ENCODE assay signal across 17 cellular contexts in genomic region chr5:40260351-40260750, GRCh38.
DNase-seq lines count a peak whose midpoint lies in the region; ATAC-seq and TF ChIP-seq lines count a peak whose summit lies in the region.
"Had no signal": no experiment of that assay in that cellular context is flagged by ENCODE, and none has a peak within 500 bp of the region (broad histone marks: within the 10 kb centered on the region; RNA-seq: fewer than 3 reads in every experiment).

No MANE protein-coding gene starts in this region.

- no peak overlapping the region for H3K27ac Mint-ChIP-seq in Calu3 (ENCODE audit: unreplicated experiment)
- H3K27ac Mint-ChIP-seq: CD14-positive monocyte, GM23338, IgD-negative memory B cell had no signal

- CTCF ChIA-PET in Calu3 (lab: Charles Lee): no interaction called here

- no peaks in the 10 kb centered on the region for H3K9me3 ChIP-seq in osteoblast (ENCODE audit: low read depth, low read length)

- peak; percentile 17 for DNase-seq in Ammon's horn (ENCODE audit: low spot score)
- DNase-seq in astrocyte of the cerebellum (ENCODE audit: low read depth): peak; percentile 1
- peak; percentile 36 for DNase-seq in fibroblast of the aortic adventitia (ENCODE audit: low read depth)
- DNase-seq in osteoblast (ENCODE audit: insufficient read length, low spot score, missing footprints): peak; percentile 22
- DNase-seq in NCI-H2029 treated with DMSO at 0.1 percent for 48 hours (lab: John Stamatoyannopoulos, UW): no peak
- no peak for DNase-seq in Calu3
- DNase-seq in dedifferentiated amniotic fluid mesenchymal stem cell (ENCODE audit: extremely low spot score): no peak
- DNase-seq: COR-L47, NCI-H1436 treated with DMSO at 0.1 percent for 48 hours, NCI-H2227 treated with DMSO at 0.1 percent for 48 hours, NCI-H526, OCI-M1 had no signal

- BruUV-seq in Calu3 (replicated peaks; lab: Mats Ljungman, UMichigan): no TSS peak

- H3K4me1 ChIP-seq in osteoblast (ENCODE audit: insufficient read depth, low read length): no peaks in the 10 kb centered on the region

- no peaks in the 10 kb centered on the region for H3K27me3 Mint-ChIP-seq in Calu3 (ENCODE audit: unreplicated experiment)
- H3K27me3 Mint-ChIP-seq: IgD-negative memory B cell had no signal

- H3K4me1 Mint-ChIP-seq in Calu3 (ENCODE audit: low read depth, unreplicated experiment): no peaks in the 10 kb centered on the region
- H3K4me1 Mint-ChIP-seq: GM23338, IgD-negative memory B cell had no signal

- no peak overlapping the region for H3K27ac ChIP-seq in osteoblast (ENCODE audit: low read depth, low read length)
- H3K27ac ChIP-seq: RWPE1 had no signal

- no peaks in the 10 kb centered on the region for H3K9me3 Mint-ChIP-seq in Calu3 (ENCODE audit: low read depth, unreplicated experiment)
- H3K9me3 Mint-ChIP-seq: GM23338 had no signal

- TF ChIP-seq CTCF in astrocyte of the cerebellum (IDR thresholded peaks at IDR 0.05; ENCODE audit: low read depth, low read length, missing control alignments) (no peak), fibroblast of the aortic adventitia (IDR thresholded peaks at IDR 0.05; ENCODE audit: insufficient read depth, low read length) (no peak), osteoblast (IDR thresholded peaks at IDR 0.05; ENCODE audit: extremely low read depth, low read depth, low read length) (no peak), Calu3 (IDR thresholded peaks at IDR 0.05; ENCODE audit: unreplicated experiment) (no peak)

- no peak for ATAC-seq in GM19351 (IDR thresholded peaks at IDR 0.05; ENCODE audit: unreplicated experiment)
- ATAC-seq: GM23338 had no signal

- intact Hi-C loops in Calu3 (cut with micrococcal nuclease; ENCODE audit: unreplicated experiment): no loop called here

- no peaks in the 10 kb centered on the region for H4K20me1 ChIP-seq in osteoblast (ENCODE audit: insufficient read depth, low read length)

- no peaks in the 10 kb centered on the region for H3K36me3 Mint-ChIP-seq in Calu3 (ENCODE audit: insufficient read depth, unreplicated experiment)
- H3K36me3 Mint-ChIP-seq: CD14-positive monocyte, IgD-negative memory B cell had no signal

- no peak overlapping the region for H3K4me2 ChIP-seq in osteoblast (ENCODE audit: insufficient read depth, low read length)
- H3K4me2 ChIP-seq: GM23338 had no signal

- H3K4me3 ChIP-seq in astrocyte of the cerebellum (ENCODE audit: low read depth, low read length) (no peak overlapping the region), fibroblast of the aortic adventitia (ENCODE audit: low read depth, low read length) (no peak overlapping the region), osteoblast (ENCODE audit: insufficient read depth, low read length) (no peak overlapping the region)
- H3K4me3 ChIP-seq: GM23338 had no signal

- in situ Hi-C loops in astrocyte of the cerebellum (cut with HindIII; ENCODE audit: low sequenced_read_pairs): no loop called here

- no peak overlapping the region for H3K4me3 Mint-ChIP-seq in Calu3 (ENCODE audit: low read depth, unreplicated experiment)
- H3K4me3 Mint-ChIP-seq: CD14-positive monocyte, GM23338, IgD-negative memory B cell had no signal

- no peaks in the 10 kb centered on the region for H3K27me3 ChIP-seq in osteoblast (ENCODE audit: insufficient read depth, low read length)

- no peaks in the 10 kb centered on the region for H3K79me2 ChIP-seq in osteoblast (ENCODE audit: insufficient read depth, low read length)

- H2AFZ ChIP-seq in osteoblast (ENCODE audit: low read length): peak overlapping the region; percentile 5
- H2AFZ ChIP-seq: GM23338 had no signal

- no peaks in the 10 kb centered on the region for H3K36me3 ChIP-seq in osteoblast (ENCODE audit: insufficient read depth, low read length)

Comparison
In these comparisons a context has a peak if more than half of its experiments do, and no peak if none do; other contexts are left out.
1. DNase-seq: peak in Ammon's horn (single experiment), astrocyte of the cerebellum (single experiment), fibroblast of the aortic adventitia (single experiment) and osteoblast (single experiment); none in NCI-H2029 treated with DMSO at 0.1 percent for 48 hours (single experiment), Calu3 (single experiment) and dedifferentiated amniotic fluid mesenchymal stem cell (single experiment).